In the genomic region with DNA sequence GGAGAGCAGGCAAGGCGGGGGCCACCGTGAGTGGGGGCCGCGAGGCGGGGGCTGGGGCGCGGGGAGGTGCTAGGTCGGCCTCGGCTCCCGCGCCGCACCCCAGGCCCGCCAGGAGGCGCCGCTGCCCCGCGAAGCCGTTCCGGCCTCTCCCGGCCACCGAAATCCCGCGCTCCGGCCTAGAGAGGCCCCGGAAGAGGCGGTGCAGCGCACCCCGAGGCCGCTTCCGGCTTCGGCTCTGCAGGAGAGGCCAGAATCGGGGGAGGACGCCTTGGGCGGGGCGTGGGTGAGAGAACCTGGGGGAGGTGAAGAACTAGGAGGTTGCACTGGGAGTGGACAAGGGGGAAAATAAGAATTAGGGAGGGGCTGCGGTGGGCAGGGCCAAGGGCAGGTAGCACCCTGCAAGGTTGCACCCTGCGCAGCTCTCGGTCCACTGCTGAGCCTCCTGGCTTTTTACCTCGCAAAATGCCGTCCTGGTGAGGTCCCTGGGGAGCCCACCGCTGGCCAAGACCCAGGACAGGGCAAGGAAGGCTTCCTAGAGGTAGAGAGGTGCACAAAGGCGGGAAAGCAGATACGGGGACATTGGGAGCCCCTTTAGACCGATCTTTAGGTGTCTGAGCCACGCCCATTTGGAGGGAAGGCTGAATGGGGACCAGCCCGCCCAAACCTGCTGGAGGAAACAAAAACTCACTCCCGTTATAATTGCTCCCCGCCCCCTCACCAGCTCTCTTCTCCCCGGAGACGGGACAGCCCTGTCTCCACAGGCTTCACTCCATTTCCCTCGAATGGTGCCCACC, we compare ENCODE assay signal across 8 cellular contexts. TPM values are rescaled to one million over a fixed set of nuclear protein-coding genes. Genes with fewer than 3 reads are reported as not detected.
A peak's percentile ranks its signal among the peaks of the same experiment; 100 is the strongest.
DNase-seq lines count a peak whose midpoint lies in the region; ATAC-seq lines count a peak whose summit lies in the region.

No MANE protein-coding gene starts in this region.

- DNase-seq in DMS53 (lab: John Stamatoyannopoulos, UW) (peak; percentile 89), OCI-M1 (lab: John Stamatoyannopoulos, UW) (peak; percentile 94), activated T-cell treated with anti-CD3 and anti-CD28 coated beads for 48 hours (ENCODE audit: low read depth) (peak; percentile 91), myocyte (ENCODE audit: low read depth) (peak; percentile 90)
- DNase-seq in Jurkat, Clone E6-1 (ENCODE audit: low read depth, low spot score), result peak; percentile 81
- peak; percentile 81 to 84 for DNase-seq in stimulated activated CD8-positive, alpha-beta memory T cell treated with anti-CD3 and anti-CD28 coated beads, Interleukin-7, amount 100 ng/mL, for 48 hours (ENCODE audit: extremely low read depth in 1 of 2, low read depth in 1 of 2)

- ATAC-seq in GM21576 (IDR thresholded peaks at IDR 0.05; ENCODE audit: unreplicated experiment), result peak; percentile 74
- ATAC-seq in esophagus mucosa, result peak; percentile 84

- peak overlapping the region; percentile 94 for H3K4me3 ChIP-seq in Jurkat, Clone E6-1 (ENCODE audit: low read length)

RNA-seq across cellular contexts. Expression of a gene that starts 8.4 kb away (rescaled TPM):
- 279 TPM for polyA plus RNA-seq in Jurkat, Clone E6-1 (2012; ENCODE audit: insufficient read depth, insufficient read length)
- total RNA-seq in esophagus mucosa, result 92.0 TPM
- total RNA-seq in myocyte, result 137 and 138 TPM in 2 replicates
- polyA plus RNA-seq in myocyte (2012), result 351 TPM

RNA-seq across cellular contexts. Expression of a gene that starts 22.5 kb away (rescaled TPM):
- polyA plus RNA-seq in Jurkat, Clone E6-1 (2012; ENCODE audit: insufficient read depth, insufficient read length), result 2.0 TPM
- total RNA-seq in esophagus mucosa (0.60 TPM), myocyte (9.1 and 42.7 TPM in 2 replicates)
- polyA plus RNA-seq in myocyte (2012), result 0.92 TPM

RNA-seq across cellular contexts. Expression of a gene that starts 36.2 kb away (rescaled TPM):
- polyA plus RNA-seq in Jurkat, Clone E6-1 (2012; ENCODE audit: insufficient read depth, insufficient read length), result not detected
- total RNA-seq in esophagus mucosa (0.08 TPM), myocyte (1.9 and 4.4 TPM in 2 replicates)
- 0.06 TPM for polyA plus RNA-seq in myocyte (2012)

RNA-seq across cellular contexts. Expression of a gene that starts 41.4 kb away (rescaled TPM):
- polyA plus RNA-seq in Jurkat, Clone E6-1 (2012; ENCODE audit: insufficient read depth, insufficient read length), result 1.2 TPM
- total RNA-seq in esophagus mucosa (2.4 TPM), myocyte (8.3 and 14.0 TPM in 2 replicates)
- 12.5 TPM for polyA plus RNA-seq in myocyte (2012)

RNA-seq across cellular contexts. Expression of a gene that starts 51.3 kb away (rescaled TPM):
- not detected for polyA plus RNA-seq in Jurkat, Clone E6-1 (2012; ENCODE audit: insufficient read depth, insufficient read length)
- total RNA-seq in esophagus mucosa (not detected), myocyte (0.47 and 2.7 TPM in 2 replicates)
- 1.2 TPM for polyA plus RNA-seq in myocyte (2012)

Comparison
In these comparisons a context has a peak if more than half of its experiments do, and no peak if none do; other contexts are left out.
1. Peak in every context shown above with its lines: DNase-seq, ATAC-seq and H3K4me3 ChIP-seq.